Comparison of ENCODE assay signal across 14 cellular contexts in genomic region chr2:165192729-165193128, GRCh38. TPM values are rescaled to one million over a fixed set of nuclear protein-coding genes. Genes with fewer than 3 reads are reported as not detected.
DNase-seq lines count a peak whose midpoint lies in the region; ATAC-seq and TF ChIP-seq lines count a peak whose summit lies in the region.
"Had no signal": no experiment of that assay in that cellular context is flagged by ENCODE, and none has a peak within 500 bp of the region (broad histone marks: within the 10 kb centered on the region; RNA-seq: fewer than 3 reads in every experiment).

No MANE protein-coding gene starts in this region.

- no peaks in the 10 kb centered on the region for H3K4me1 ChIP-seq in naive thymus-derived CD4-positive, alpha-beta T cell (ENCODE audit: control insufficient read depth in 2 of 2, insufficient read depth in 2 of 2, low read length in 2 of 2)
- H3K4me1 ChIP-seq: lower lobe of right lung, right atrium auricular region had no signal

- CTCF ChIA-PET in naive thymus-derived CD4-positive, alpha-beta T cell (lab: Charles Lee) = no interaction called here

- H3K27me3 Mint-ChIP-seq in naive thymus-derived CD4-positive, alpha-beta T cell = peaks cover 0 to 13% (median 4%) of the 10 kb centered on the region in 5 donors

- peaks cover 0 to 4% (median 0%) of the 10 kb centered on the region in 11 donors for H3K9me3 Mint-ChIP-seq in naive thymus-derived CD4-positive, alpha-beta T cell
- H3K9me3 Mint-ChIP-seq: neural crest cell had no signal

- no peaks in the 10 kb centered on the region for H3K36me3 Mint-ChIP-seq in naive thymus-derived CD4-positive, alpha-beta T cell

- no peaks in the 10 kb centered on the region for H3K9me3 ChIP-seq in naive thymus-derived CD4-positive, alpha-beta T cell (ENCODE audit: control insufficient read depth in 2 of 3, low read length in 3 of 3)
- H3K9me3 ChIP-seq: lower lobe of right lung, right atrium auricular region had no signal

- H3K27me3 ChIP-seq in naive thymus-derived CD4-positive, alpha-beta T cell (ENCODE audit: control insufficient read depth in 2 of 2, insufficient read depth in 2 of 2, low read length in 2 of 2) = no peaks in the 10 kb centered on the region
- H3K27me3 ChIP-seq: right atrium auricular region had no signal

- intact Hi-C loops in naive thymus-derived CD4-positive, alpha-beta T cell (cut with micrococcal nuclease) = no loop called here

- no peaks in the 10 kb centered on the region for H3K4me1 Mint-ChIP-seq in naive thymus-derived CD4-positive, alpha-beta T cell
- H3K4me1 Mint-ChIP-seq: neural crest cell had no signal

- H3K36me3 ChIP-seq in naive thymus-derived CD4-positive, alpha-beta T cell (ENCODE audit: control insufficient read depth in 2 of 3, insufficient read depth in 3 of 3, low read length in 3 of 3) = no peaks in the 10 kb centered on the region
- H3K36me3 ChIP-seq: lower lobe of right lung, right atrium auricular region had no signal

- H3K4me3 ChIP-seq in naive thymus-derived CD4-positive, alpha-beta T cell (ENCODE audit: low read length) = no peak overlapping the region
- no peak overlapping the region for H3K4me3 ChIP-seq in foreskin fibroblast (ENCODE audit: low read depth in 1 of 2, low read length in 2 of 2)
- H3K4me3 ChIP-seq: lower lobe of right lung, right atrium auricular region had no signal

- TF ChIP-seq CTCF in foreskin fibroblast (IDR thresholded peaks at IDR 0.05; ENCODE audit: low read depth, low read length) = no peak

- DNase-seq in NAMALWA (ENCODE audit: low spot score) (peak; percentile 43), MV-4-11 (lab: John Stamatoyannopoulos, UW) (no peak), foreskin fibroblast (no peak), cerebellum (ENCODE audit: low spot score) (no peak)
- no peak for DNase-seq in naive thymus-derived CD4-positive, alpha-beta T cell
- DNase-seq: activated effector memory CD4-positive, alpha-beta T cell treated with Interleukin-2 at 50 U/mL for 16 hours; lower lobe of right lung; NCI-H1694 treated with DMSO at 0.1 percent for 48 hours; stimulated activated CD4-positive, alpha-beta T cell treated with anti-CD3 and anti-CD28 coated beads, Interleukin-4, amount 100 ng/mL, for 1 hour had no signal

- POLR2A ChIA-PET in naive thymus-derived CD4-positive, alpha-beta T cell (lab: Charles Lee) = no interaction called here

- H3K27ac ChIP-seq in naive thymus-derived CD4-positive, alpha-beta T cell (ENCODE audit: low read depth, low read length) = no peak overlapping the region
- H3K27ac ChIP-seq: lower lobe of right lung, right atrium auricular region had no signal

- ATAC-seq in GM18867 (IDR thresholded peaks at IDR 0.05; ENCODE audit: unreplicated experiment) (peak; percentile 41), GM21447 (IDR thresholded peaks at IDR 0.05; ENCODE audit: unreplicated experiment) (peak; percentile 19), HG03025 (IDR thresholded peaks at IDR 0.05; ENCODE audit: low FRiP score, unreplicated experiment) (peak; percentile 45)
- ATAC-seq in naive thymus-derived CD4-positive, alpha-beta T cell = no peak
- ATAC-seq: lower lobe of right lung had no signal

- H3K27ac Mint-ChIP-seq in naive thymus-derived CD4-positive, alpha-beta T cell = no peak overlapping the region

- H3K4me3 Mint-ChIP-seq in naive thymus-derived CD4-positive, alpha-beta T cell = no peak overlapping the region
- H3K4me3 Mint-ChIP-seq: neural crest cell had no signal

RNA-seq across cellular contexts. Expression of gene SCN3A, which starts 11.1 kb away (rescaled TPM):
- total RNA-seq in naive thymus-derived CD4-positive, alpha-beta T cell = under 1 TPM in 4 of 5 experiments, not detected in 1; 0.02 to 0.64 (median 0.14) TPM
- not detected for polyA plus RNA-seq in naive thymus-derived CD4-positive, alpha-beta T cell
- 139 TPM for total RNA-seq in cerebellum

RNA-seq across cellular contexts. Expression of gene SCN2A, which starts 46.5 kb away (rescaled TPM):
- total RNA-seq in naive thymus-derived CD4-positive, alpha-beta T cell = not detected
- polyA plus RNA-seq in naive thymus-derived CD4-positive, alpha-beta T cell = not detected
- total RNA-seq in cerebellum = 117 TPM

Comparison
In these comparisons a context has a peak if more than half of its experiments do, and no peak if none do; other contexts are left out.
1. RNA of gene SCN3A, which starts 11.1 kb away (total RNA-seq): 139 TPM in cerebellum (single experiment); 0.02 to 0.64 TPM in naive thymus-derived CD4-positive, alpha-beta T cell; every median in the first group is over 10 times any median in the second.
2. RNA of gene SCN2A, which starts 46.5 kb away (total RNA-seq): 117 TPM in cerebellum (single experiment); not detected in naive thymus-derived CD4-positive, alpha-beta T cell; every median in the first group is over 100 times any median in the second.